Comparison of ENCODE assay signal across 30 cellular contexts in genomic region chr6:80469977-80470376, GRCh38.
"Had no signal": no experiment of that assay in that cellular context is flagged by ENCODE, and none has a peak within 500 bp of the region (broad histone marks: within the 10 kb centered on the region; RNA-seq: fewer than 3 reads in every experiment).

No MANE protein-coding gene starts in this region.

- H3K4me1 ChIP-seq: foreskin keratinocyte had no signal

- H3K36me3 Mint-ChIP-seq: activated naive CD8-positive, alpha-beta T cell had no signal

- H3K27ac Mint-ChIP-seq: activated B cell treated with CpG ODN at 0.5 μM for 24 hours; activated CD8-positive, alpha-beta T cell treated with anti-CD3 and anti-CD28 coated beads for 36 hours; activated naive CD8-positive, alpha-beta T cell; activated T-helper 17 cell treated with anti-CD3 and anti-CD28 coated beads, Interleukin-2, amount 50 U/mL, for 72 hours; dendritic cell treated with granulocyte-macrophage colony-stimulating factor and Interleukin-4, amounts not matched to agents 40 ng/mL and 50 ng/mL, for 4 days; endodermal cell; T-helper 17 cell; T-helper 2 cell treated with Interferon-gamma antibody and Interleukin-4, amounts not matched to agents 5 μg/mL and 100 μg/mL, for 36 hours had no signal

- H3K27me3 Mint-ChIP-seq: activated B cell treated with CpG ODN at 0.5 μM for 24 hours; activated CD8-positive, alpha-beta T cell treated with anti-CD3 and anti-CD28 coated beads for 36 hours; activated naive CD8-positive, alpha-beta T cell; activated T-helper 17 cell treated with anti-CD3 and anti-CD28 coated beads, Interleukin-2, amount 50 U/mL, for 72 hours; central memory CD8-positive, alpha-beta T cell; dendritic cell treated with granulocyte-macrophage colony-stimulating factor and Interleukin-4, amounts not matched to agents 40 ng/mL and 50 ng/mL, for 4 days had no signal

- DNase-seq: activated B cell treated with CpG ODN at 0.5 μM for 24 hours; activated CD4-positive, alpha-beta T cell treated with anti-CD3 and anti-CD28 coated beads for 48 hours; activated CD4-positive, alpha-beta T cell treated with anti-CD3 and anti-CD28 coated beads, Interleukin-2, amount 50 U/mL, for 1 hour; activated CD4-positive, alpha-beta T cell treated with anti-CD3 and anti-CD28 coated beads, Interleukin-2, amount 50 U/mL, for 48 hours; activated CD8-positive, alpha-beta memory T cell treated with anti-CD3 and anti-CD28 coated beads for 24 hours; activated CD8-positive, alpha-beta T cell treated with anti-CD3 and anti-CD28 coated beads for 36 hours; activated effector memory CD4-positive, alpha-beta T cell treated with Interleukin-2 at 50 U/mL for 16 hours; activated gamma-delta T cell treated with Interleukin-2 at 50 U/mL for 16 hours; activated naive CD4-positive, alpha-beta T cell treated with anti-CD3 and anti-CD28 coated beads, Interleukin-2, amount 50 U/mL, for 16 hours; activated naive CD4-positive, alpha-beta T cell treated with Interleukin-2 at 50 U/mL for 16 hours; activated T-cell treated with anti-CD3 and anti-CD28 coated beads, Interleukin-2, amount 50 U/mL, for 4 hours; amniotic stem cell; brain microvascular endothelial cell; effector memory CD4-positive, alpha-beta T cell; endodermal cell; foreskin keratinocyte; gastrocnemius medialis; T-helper 1 cell; T-helper 17 cell; T1000; WERI-Rb-1 had no signal

- ATAC-seq: activated CD4-positive, CD25-positive, alpha-beta regulatory T cell treated with anti-CD3 and anti-CD28 coated beads, Interleukin-2, amount 50 U/mL, for 24 hours; activated CD8-positive, alpha-beta T cell treated with anti-CD3 and anti-CD28 coated beads for 36 hours; activated T-cell treated with anti-CD3 and anti-CD28 coated beads, Interleukin-2, amount 50 U/mL, for 4 hours; activated T-helper 17 cell treated with anti-CD3 and anti-CD28 coated beads, Interleukin-2, amount 50 U/mL, for 72 hours; esophagus mucosa; foreskin keratinocyte; gastrocnemius medialis; T-helper 17 cell had no signal

- H3K4me1 Mint-ChIP-seq: activated B cell treated with CpG ODN at 0.5 μM for 24 hours; activated T-helper 17 cell treated with anti-CD3 and anti-CD28 coated beads, Interleukin-2, amount 50 U/mL, for 72 hours; central memory CD8-positive, alpha-beta T cell; T-helper 17 cell had no signal

- H3K9me3 Mint-ChIP-seq: activated B cell treated with CpG ODN at 0.5 μM for 24 hours; activated CD8-positive, alpha-beta T cell treated with anti-CD3 and anti-CD28 coated beads for 36 hours; activated T-cell treated with anti-CD3 and anti-CD28 coated beads, Interleukin-2, amount 50 U/mL, for 4 hours; activated T-helper 17 cell treated with anti-CD3 and anti-CD28 coated beads, Interleukin-2, amount 50 U/mL, for 72 hours; central memory CD8-positive, alpha-beta T cell; dendritic cell treated with granulocyte-macrophage colony-stimulating factor and Interleukin-4, amounts not matched to agents 40 ng/mL and 50 ng/mL, for 4 days; endodermal cell; T-helper 2 cell treated with Interferon-gamma antibody and Interleukin-4, amounts not matched to agents 5 μg/mL and 100 μg/mL, for 36 hours had no signal

- H3K4me3 ChIP-seq: coronary artery, dorsolateral prefrontal cortex, gastrocnemius medialis had no signal

- H3K27ac ChIP-seq: brain microvascular endothelial cell, coronary artery, dorsolateral prefrontal cortex, foreskin keratinocyte, gastrocnemius medialis, WERI-Rb-1 had no signal

- H3K9me3 ChIP-seq: gastrocnemius medialis had no signal

- H3K27me3 ChIP-seq: brain microvascular endothelial cell, dorsolateral prefrontal cortex, foreskin keratinocyte, gastrocnemius medialis had no signal

- H3K36me3 ChIP-seq: brain microvascular endothelial cell, gastrocnemius medialis, WERI-Rb-1 had no signal

- H3K4me3 Mint-ChIP-seq: activated B cell treated with CpG ODN at 0.5 μM for 24 hours; activated CD8-positive, alpha-beta T cell treated with anti-CD3 and anti-CD28 coated beads for 36 hours; activated naive CD8-positive, alpha-beta T cell; activated T-cell treated with anti-CD3 and anti-CD28 coated beads, Interleukin-2, amount 50 U/mL, for 4 hours; activated T-helper 17 cell treated with anti-CD3 and anti-CD28 coated beads, Interleukin-2, amount 50 U/mL, for 72 hours; central memory CD8-positive, alpha-beta T cell; dendritic cell treated with granulocyte-macrophage colony-stimulating factor and Interleukin-4, amounts not matched to agents 40 ng/mL and 50 ng/mL, for 4 days; endodermal cell; T-helper 17 cell; T-helper 2 cell treated with Interferon-gamma antibody and Interleukin-4, amounts not matched to agents 5 μg/mL and 100 μg/mL, for 36 hours had no signal
